15 cellular contexts compared by ENCODE assay signal in the genomic region with DNA sequence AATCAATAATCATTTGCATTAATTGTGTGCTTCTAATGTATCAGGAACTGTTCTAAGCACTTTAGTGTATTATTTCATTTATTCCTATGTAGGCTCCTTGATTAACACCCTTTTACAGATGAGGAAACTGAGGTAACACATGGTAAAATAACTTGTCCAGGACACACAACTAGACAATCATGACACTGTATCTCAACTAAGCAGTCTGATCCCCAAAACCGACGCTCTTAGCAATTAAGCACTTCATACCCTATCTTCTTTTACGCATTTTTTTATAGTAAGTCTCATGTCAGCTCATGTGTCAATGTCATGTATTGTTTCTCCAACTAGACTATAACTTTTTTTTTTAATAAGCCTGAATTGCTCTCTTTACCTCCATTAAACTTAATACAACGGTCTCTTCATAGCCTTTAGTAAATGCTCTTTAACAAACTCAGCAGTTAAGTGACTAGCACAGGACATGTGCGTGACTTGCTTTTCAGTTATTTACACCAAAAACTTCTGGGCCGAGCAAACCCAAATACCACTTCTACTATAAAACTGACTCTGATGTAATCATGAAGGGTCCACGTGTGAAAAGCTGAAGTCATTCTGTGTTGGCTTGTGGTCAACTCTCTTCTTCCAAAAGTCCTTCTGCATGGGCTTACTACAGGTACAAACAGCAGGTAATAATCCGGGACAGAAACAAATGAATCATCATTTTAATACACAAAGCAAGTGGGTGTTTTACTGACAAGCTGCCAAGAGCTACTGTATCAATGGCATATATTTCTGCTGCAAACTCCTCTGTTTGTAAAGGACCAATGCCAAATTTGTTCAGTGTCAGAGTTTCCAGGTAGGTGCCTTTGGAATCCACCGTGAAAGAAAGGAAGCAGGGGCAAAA. TPM values are rescaled to one million over a fixed set of nuclear protein-coding genes. Genes with fewer than 3 reads are reported as not detected.
DNase-seq lines count a peak whose midpoint lies in the region; ATAC-seq and TF ChIP-seq lines count a peak whose summit lies in the region.
"Had no signal": no experiment of that assay in that cellular context is flagged by ENCODE, and none has a peak within 500 bp of the region (broad histone marks: within the 10 kb centered on the region; RNA-seq: fewer than 3 reads in every experiment).

No MANE protein-coding gene starts in this region.

- H3K9me3 ChIP-seq in stomach (no peaks in the 10 kb centered on the region), tibial artery (no peaks in the 10 kb centered on the region)
- H3K9me3 ChIP-seq: Caco-2, gastroesophageal sphincter, thoracic aorta had no signal

- no peaks in the 10 kb centered on the region for H3K27me3 ChIP-seq in stomach
- H3K27me3 ChIP-seq in tibial artery: no peaks in the 10 kb centered on the region
- H3K27me3 ChIP-seq: gastroesophageal sphincter had no signal

- WGBS in stomach, 5 donors: 32 to 61% (median 39%) methylated on average over 9 of the region's 9 CpGs

- TF ChIP-seq EP300 in stomach (IDR thresholded peaks at IDR 0.05): no peak

- H3K4me3 ChIP-seq in stomach: no peak overlapping the region
- H3K4me3 ChIP-seq in tibial artery: no peak overlapping the region
- H3K4me3 ChIP-seq: gastroesophageal sphincter, lung, skin epidermis, thoracic aorta had no signal

- intact Hi-C loops in stomach (cut with DNase I; ENCODE audit: low total_unique reads): no loop called here
- intact Hi-C loops in tibial artery (cut with DNase I; ENCODE audit: low total_unique reads): no loop called here

- DNase-seq in HPDE6-E6E7 (ENCODE audit: extremely low spot score) (peak; percentile 42), NCI-H2196 treated with DMSO at 0.1 percent for 48 hours (lab: John Stamatoyannopoulos, UW; ENCODE audit: unreplicated experiment) (peak; percentile 76), dermis microvascular lymphatic vessel endothelial cell (ENCODE audit: low read depth in 2 of 2) (peak; percentile 47 to 78), stomach (peak; percentile 39), tibial artery (no peak)
- DNase-seq: activated naive CD8-positive, alpha-beta T cell treated with anti-CD3 and anti-CD28 coated beads, Interleukin-2, amount 50 U/mL, for 24 hours; Caco-2; Kasumi-1; NCI-H82 had no signal

- no peaks in the 10 kb centered on the region for H3K4me1 ChIP-seq in stomach
- no peaks in the 10 kb centered on the region for H3K4me1 ChIP-seq in tibial artery
- H3K4me1 ChIP-seq: Caco-2, gastroesophageal sphincter had no signal

- TF ChIP-seq CTCF in stomach (IDR thresholded peaks at IDR 0.05) (no peak), tibial artery (IDR thresholded peaks at IDR 0.05) (no peak)

- H3K27ac ChIP-seq in stomach: peak overlapping the region in 3 of 5 donors; percentile 23 to 33 (median 30)
- no peak overlapping the region for H3K27ac ChIP-seq in tibial artery
- H3K27ac ChIP-seq: gastroesophageal sphincter, skin epidermis, thoracic aorta had no signal

- ATAC-seq in activated CD4-positive, CD25-positive, alpha-beta regulatory T cell treated with anti-CD3 and anti-CD28 coated beads, Interleukin-2, amount 50 U/mL, for 24 hours: no peak
- no peak for ATAC-seq in GM18502 (IDR thresholded peaks at IDR 0.05; ENCODE audit: poor library complexity, unreplicated experiment)
- ATAC-seq: activated naive CD8-positive, alpha-beta T cell treated with anti-CD3 and anti-CD28 coated beads, Interleukin-2, amount 50 U/mL, for 24 hours; gastroesophageal sphincter had no signal

- H3K36me3 ChIP-seq in stomach: no peaks in the 10 kb centered on the region
- H3K36me3 ChIP-seq in tibial artery: no peaks in the 10 kb centered on the region
- H3K36me3 ChIP-seq: gastroesophageal sphincter, thoracic aorta had no signal

- TF ChIP-seq POLR2A in stomach (IDR thresholded peaks at IDR 0.05): no peak

RNA-seq across cellular contexts. Expression of gene AMBN, which starts 7.9 kb away (rescaled TPM):
- total RNA-seq in dermis microvascular lymphatic vessel endothelial cell: not detected in 2 replicates
- total RNA-seq in stomach: not detected
- not detected for polyA plus RNA-seq in stomach
- total RNA-seq: gastroesophageal sphincter, lung, thoracic aorta had no signal
- polyA plus RNA-seq: lung had no signal

RNA-seq across cellular contexts. Expression of gene ENAM, which starts 44.4 kb away (rescaled TPM):
- total RNA-seq in dermis microvascular lymphatic vessel endothelial cell: not detected in 2 replicates
- 1 to 10 TPM in 1 of 5 donors, under 1 TPM in 2, not detected in 2; 0.14 to 1.7 (median 0.45) TPM for total RNA-seq in stomach
- under 1 TPM; 0.20 to 0.92 (median 0.44) TPM for polyA plus RNA-seq in stomach
- total RNA-seq: Caco-2, thoracic aorta had no signal

Comparison
In these comparisons a context has a peak if more than half of its experiments do, and no peak if none do; other contexts are left out.
1. DNase-seq: peak in HPDE6-E6E7 (single experiment), NCI-H2196 treated with DMSO at 0.1 percent for 48 hours (single experiment), dermis microvascular lymphatic vessel endothelial cell (2 of 2) and stomach (single experiment); none in tibial artery (0 of 2).
2. H3K27ac ChIP-seq: peak in stomach (3 of 5); none in tibial artery (0 of 2).